26 cellular contexts compared by ENCODE assay signal in genomic region chr7:49172639-49173038, GRCh38.
"Had no signal": no experiment of that assay in that cellular context is flagged by ENCODE, and none has a peak within 500 bp of the region (broad histone marks: within the 10 kb centered on the region; RNA-seq: fewer than 3 reads in every experiment).

No MANE protein-coding gene starts in this region.

- DNase-seq: activated CD4-positive, alpha-beta memory T cell treated with anti-CD3 and anti-CD28 coated beads for 36 hours; activated CD4-positive, alpha-beta T cell treated with anti-CD3 and anti-CD28 coated beads, Interleukin-2, amount 10 ng/mL, durations not matched to agents 7 days and 5 days; activated CD4-positive, CD25-positive, alpha-beta regulatory T cell; activated CD8-positive, alpha-beta memory T cell treated with anti-CD3 and anti-CD28 coated beads for 24 hours; activated gamma-delta T cell; activated naive CD4-positive, alpha-beta T cell treated with anti-CD3 and anti-CD28 coated beads for 36 hours; activated T-cell treated with anti-CD3 and anti-CD28 coated beads, Interleukin-2, amount 50 U/mL, for 4 hours; amygdala; Karpas-422; MM.1S; NCI-H1092 treated with DMSO at 0.1 percent for 48 hours; NCI-H1436; NCI-H1694 treated with DMSO at 0.1 percent for 48 hours; NCI-H2029 treated with DMSO at 0.1 percent for 48 hours; NCI-H510A treated with DMSO at 0.1 percent for 48 hours; NCI-H69; SIG-M5; T-cell; T-helper 2 cell; T1000 had no signal

- H3K4me3 Mint-ChIP-seq: activated CD4-positive, alpha-beta memory T cell treated with anti-CD3 and anti-CD28 coated beads for 36 hours; activated CD4-positive, alpha-beta T cell treated with anti-CD3 and anti-CD28 coated beads, Interleukin-2, amount 10 ng/mL, durations not matched to agents 7 days and 5 days; activated naive CD4-positive, alpha-beta T cell treated with anti-CD3 and anti-CD28 coated beads for 36 hours; activated naive CD8-positive, alpha-beta T cell; activated T-cell treated with anti-CD3 and anti-CD28 coated beads, Interleukin-2, amount 50 U/mL, for 4 hours; brain; central memory CD8-positive, alpha-beta T cell; T-cell had no signal

- H3K9me3 Mint-ChIP-seq: activated CD4-positive, alpha-beta memory T cell treated with anti-CD3 and anti-CD28 coated beads for 36 hours; activated CD4-positive, alpha-beta T cell treated with anti-CD3 and anti-CD28 coated beads, Interleukin-2, amount 10 ng/mL, durations not matched to agents 7 days and 5 days; activated T-cell treated with anti-CD3 and anti-CD28 coated beads, Interleukin-2, amount 50 U/mL, for 4 hours; brain had no signal

- H3K27ac Mint-ChIP-seq: activated CD4-positive, alpha-beta memory T cell treated with anti-CD3 and anti-CD28 coated beads for 36 hours; activated CD4-positive, alpha-beta T cell treated with anti-CD3 and anti-CD28 coated beads, Interleukin-2, amount 10 ng/mL, durations not matched to agents 7 days and 5 days; activated naive CD4-positive, alpha-beta T cell treated with anti-CD3 and anti-CD28 coated beads for 36 hours; activated naive CD8-positive, alpha-beta T cell; brain; T-cell had no signal

- ATAC-seq: activated T-cell treated with anti-CD3 and anti-CD28 coated beads, Interleukin-2, amount 50 U/mL, for 4 hours; K562; T-cell had no signal

- H3K27ac ChIP-seq: VCaP had no signal

- FAIRE-seq: astrocyte, K562 had no signal

- H3K4me1 Mint-ChIP-seq: activated CD4-positive, alpha-beta T cell treated with anti-CD3 and anti-CD28 coated beads, Interleukin-2, amount 10 ng/mL, durations not matched to agents 7 days and 5 days; brain; central memory CD8-positive, alpha-beta T cell; T-cell had no signal

- H3K4me3 ChIP-seq: K562 had no signal

- H3K27me3 Mint-ChIP-seq: activated CD4-positive, alpha-beta memory T cell treated with anti-CD3 and anti-CD28 coated beads for 36 hours; activated CD4-positive, alpha-beta T cell treated with anti-CD3 and anti-CD28 coated beads, Interleukin-2, amount 10 ng/mL, durations not matched to agents 7 days and 5 days; activated naive CD8-positive, alpha-beta T cell; brain; central memory CD8-positive, alpha-beta T cell; T-cell had no signal

- H3K36me3 Mint-ChIP-seq: activated CD4-positive, alpha-beta memory T cell treated with anti-CD3 and anti-CD28 coated beads for 36 hours; activated naive CD8-positive, alpha-beta T cell; brain; T-cell had no signal
